Comparison of ENCODE assay signal across 8 cellular contexts in genomic region chr20:47277542-47277872, GRCh38.
DNase-seq lines count a peak whose midpoint lies in the region; ATAC-seq and TF ChIP-seq lines count a peak whose summit lies in the region.
"Not testable (repeated sequence)": the region's sequence is repeated elsewhere in the genome, so short reads cannot be mapped to it uniquely, and the experiment has no call there.

No MANE protein-coding gene starts in this region.

- CTCF ChIA-PET in HEK293 (lab: Yijun Ruan, JAX) (interaction anchor here (0.9 to 10.2 kb wide), 2 partner anchors 56 to 106 kb away, joined by 4 to 355 read pairs; no protein-coding TSS in a partner anchor), activated B cell treated with CpG ODN at 0.5 μM for 24 hours (lab: Charles Lee) (interaction anchor here (8.8 kb wide), 1 partner anchor 105 kb away, joined by 398 read pairs; no protein-coding TSS in a partner anchor), MCF 10A (lab: Yijun Ruan, JAX) (interaction anchor here (0.6 to 12.2 kb wide), 3 partner anchors 104 to 279 kb away, joined by 3 to 581 read pairs (median 4); no protein-coding TSS in a partner anchor)

- H3K27me3 Mint-ChIP-seq in activated B cell treated with CpG ODN at 0.5 μM for 24 hours; MCF 10A (ENCODE audit: insufficient read depth, unreplicated experiment); memory B cell; progenitor cell of endocrine pancreas: not testable (repeated sequence)

- H2AFZ ChIP-seq in fibroblast of lung (ENCODE audit: low read length), result not testable (repeated sequence)

- WGBS in suprapubic skin, result 81% methylated on average over 5 of the region's 5 CpGs

- not testable (repeated sequence) for H3K27me3 ChIP-seq in fibroblast of lung (ENCODE audit: control insufficient read depth, insufficient read depth, low read length); suprapubic skin; vagina

- not testable (repeated sequence) for H3K27ac ChIP-seq in HEK293 (ENCODE audit: extremely low read depth, low read depth, low read length); fibroblast of lung (ENCODE audit: insufficient read depth, low read length)
- H3K27ac ChIP-seq in suprapubic skin, result peak overlapping the region; percentile 88
- peak overlapping the region; percentile 91 for H3K27ac ChIP-seq in vagina

- POLR2A ChIA-PET in HEK293 (lab: Yijun Ruan, JAX); activated B cell treated with CpG ODN at 0.5 μM for 24 hours (lab: Charles Lee): not testable (repeated sequence)
- POLR2A ChIA-PET in MCF 10A (lab: Yijun Ruan, JAX), result interaction anchor here (0.6 to 10.4 kb wide), 5 partner anchors 39 to 319 kb away, joined by 3 to 288 read pairs (median 4); partner anchors contain the start of gene ZMYND8

- not testable (repeated sequence) for H4K20me1 ChIP-seq in fibroblast of lung (ENCODE audit: control insufficient read depth, extremely low read depth, insufficient read depth, low read length)

- H3K36me3 ChIP-seq in HEK293 (ENCODE audit: control insufficient read depth in 2 of 2, insufficient read depth in 1 of 2, low read length in 2 of 2) (peaks cover 18 to 57% of the 10 kb centered on the region in 2 experiments; a peak in 2 of 3 replicates), fibroblast of lung (ENCODE audit: control insufficient read depth, insufficient read depth, low read length) (peaks cover 15% of the 10 kb centered on the region), suprapubic skin (peaks cover 46% of the 10 kb centered on the region), vagina (peaks cover 0 to 28% of the 10 kb centered on the region in 2 donors)

- not testable (repeated sequence) for H3K9me3 Mint-ChIP-seq in activated B cell treated with CpG ODN at 0.5 μM for 24 hours; MCF 10A (ENCODE audit: unreplicated experiment); memory B cell; progenitor cell of endocrine pancreas (ENCODE audit: low read depth)

- peaks cover 25% of the 10 kb centered on the region for H3K4me1 Mint-ChIP-seq in activated B cell treated with CpG ODN at 0.5 μM for 24 hours
- H3K4me1 Mint-ChIP-seq in MCF 10A (ENCODE audit: insufficient read depth, unreplicated experiment), result peaks cover 44% of the 10 kb centered on the region
- H3K4me1 Mint-ChIP-seq in memory B cell, result peaks cover 18% of the 10 kb centered on the region
- not testable (repeated sequence) for H3K4me1 Mint-ChIP-seq in progenitor cell of endocrine pancreas (ENCODE audit: low read depth)

- not testable (repeated sequence) for H3K4me1 ChIP-seq in HEK293 (ENCODE audit: control insufficient read depth, insufficient read depth, low read length)
- peaks cover 17% of the 10 kb centered on the region for H3K4me1 ChIP-seq in fibroblast of lung (ENCODE audit: control insufficient read depth, extremely low read depth, insufficient read depth, low read length)
- H3K4me1 ChIP-seq in suprapubic skin, result peaks cover 53% of the 10 kb centered on the region
- peaks cover 42% of the 10 kb centered on the region for H3K4me1 ChIP-seq in vagina

- not testable (repeated sequence) for ATAC-seq in activated B cell treated with CpG ODN at 0.5 μM for 24 hours (ENCODE audit: low read depth); memory B cell (ENCODE audit: low read depth)

- TF ChIP-seq POLR2A in suprapubic skin (IDR thresholded peaks at IDR 0.05); vagina (IDR thresholded peaks at IDR 0.05): not testable (repeated sequence)

- BruUV-seq in MCF 10A (replicated peaks; lab: Mats Ljungman, UMichigan), result not testable (repeated sequence)

- H3K4me2 ChIP-seq in fibroblast of lung (ENCODE audit: extremely low read depth, insufficient read depth, low read length), result peak overlapping the region; percentile 3

- H3K4me3 ChIP-seq in HEK293 (ENCODE audit: low read depth, low read length); fibroblast of lung (replicated peaks in 1 of 4; ENCODE audit: control extremely low read depth in 1 of 4, insufficient read depth in 1 of 4, low read depth in 3 of 4, low read length in 4 of 4); suprapubic skin; vagina: not testable (repeated sequence)

- DNase-seq in activated B cell treated with CpG ODN at 0.5 μM for 24 hours; MCF 10A (ENCODE audit: unreplicated experiment); fibroblast of lung (ENCODE audit: low read depth in 2 of 2); memory B cell (ENCODE audit: low spot score in 2 of 2); progenitor cell of endocrine pancreas (ENCODE audit: low spot score, unreplicated experiment); suprapubic skin (ENCODE audit: low spot score in 2 of 2); vagina (ENCODE audit: extremely low spot score in 2 of 2): not testable (repeated sequence)

- H3K79me2 ChIP-seq in fibroblast of lung (ENCODE audit: control insufficient read depth, insufficient read depth, low read length), result not testable (repeated sequence)

- H3K9me3 ChIP-seq in HEK293 (ENCODE audit: control insufficient read depth, insufficient read depth, low read depth, low read length); fibroblast of lung (ENCODE audit: control insufficient read depth, insufficient read depth, low read depth, low read length); suprapubic skin; vagina: not testable (repeated sequence)

- intact Hi-C loops in activated B cell treated with CpG ODN at 0.5 μM for 24 hours (cut with micrococcal nuclease); MCF 10A (cut with micrococcal nuclease): not testable (repeated sequence)
- intact Hi-C loops in vagina (cut with DNase I), result loop anchor here (5.0 kb wide), 1 partner anchor 40 kb away; no protein-coding TSS in a partner anchor

- H3K4me3 Mint-ChIP-seq in activated B cell treated with CpG ODN at 0.5 μM for 24 hours; MCF 10A (ENCODE audit: unreplicated experiment); memory B cell; progenitor cell of endocrine pancreas (ENCODE audit: low read depth): not testable (repeated sequence)

- H3K36me3 Mint-ChIP-seq in activated B cell treated with CpG ODN at 0.5 μM for 24 hours (ENCODE audit: low read depth) (peaks cover 82% of the 10 kb centered on the region), MCF 10A (ENCODE audit: insufficient read depth, unreplicated experiment) (peaks cover 94% of the 10 kb centered on the region), memory B cell (peaks cover 45% of the 10 kb centered on the region), progenitor cell of endocrine pancreas (ENCODE audit: insufficient read depth) (peaks cover 40% of the 10 kb centered on the region)

- TF ChIP-seq CTCF in HEK293 (tag by site-specific recombination; IDR thresholded peaks at IDR 0.05); activated B cell treated with CpG ODN at 0.5 μM for 24 hours (IDR thresholded peaks at IDR 0.05); MCF 10A (IDR thresholded peaks at IDR 0.05; ENCODE audit: unreplicated experiment); fibroblast of lung (conservative IDR thresholded peaks at IDR 0.05 in 1 of 2, IDR thresholded peaks at IDR 0.05 in 1 of 2; ENCODE audit: low read depth in 1 of 2, low read length in 2 of 2); progenitor cell of endocrine pancreas (IDR thresholded peaks at IDR 0.05; ENCODE audit: unreplicated experiment); suprapubic skin (IDR thresholded peaks at IDR 0.05); vagina (IDR thresholded peaks at IDR 0.05): not testable (repeated sequence)

- not testable (repeated sequence) for TF ChIP-seq EP300 in suprapubic skin (IDR thresholded peaks at IDR 0.05)

- H3K9ac ChIP-seq in fibroblast of lung (ENCODE audit: insufficient read depth, low read length), result not testable (repeated sequence)

- H3K27ac Mint-ChIP-seq in activated B cell treated with CpG ODN at 0.5 μM for 24 hours, result peak overlapping the region; percentile 5
- H3K27ac Mint-ChIP-seq in MCF 10A (ENCODE audit: low read depth, unreplicated experiment), result peak overlapping the region; percentile 46
- H3K27ac Mint-ChIP-seq in memory B cell, result peak overlapping the region; percentile 50
- peak overlapping the region; percentile 22 for H3K27ac Mint-ChIP-seq in progenitor cell of endocrine pancreas

TF ChIP-seq in HEK293, 187 proteins besides CTCF, POLR2A, EP300 and RAD21 (continues in another document):
- 0 out of 2 replicates have a peak, but pooled peaks have one; percentile 27 for TF ChIP-seq ZBTB11 (tag by site-specific recombination; conservative IDR thresholded peaks at IDR 0.05; ENCODE audit: low read depth)
